ENCODE assay signal across 32 cellular contexts in genomic region chr1:233085566-233085965, GRCh38.
DNase-seq lines count a peak whose midpoint lies in the region; ATAC-seq and TF ChIP-seq lines count a peak whose summit lies in the region.
"Had no signal": no experiment of that assay in that cellular context is flagged by ENCODE, and none has a peak within 500 bp of the region (broad histone marks: within the 10 kb centered on the region; RNA-seq: fewer than 3 reads in every experiment).

No MANE protein-coding gene starts in this region.

- TF ChIP-seq POLR2A in vagina (IDR thresholded peaks at IDR 0.05): no peak

- DNase-seq in Daoy (ENCODE audit: low read depth): peak; percentile 46
- DNase-seq in HT1080 (ENCODE audit: low read depth): peak; percentile 46
- peak; percentile 6 for DNase-seq in T1000 (lab: John Stamatoyannopoulos, UW)
- DNase-seq in foreskin keratinocyte: peak; percentile 44 to 78
- no peak for DNase-seq in SHP77 (lab: John Stamatoyannopoulos, UW)
- DNase-seq in endodermal cell: no peak
- DNase-seq in activated T-cell treated with anti-CD3 and anti-CD28 coated beads, Interleukin-2, amount 50 U/mL, for 72 hours: no peak
- no peak for DNase-seq in vagina (ENCODE audit: extremely low spot score in 2 of 2)
- DNase-seq: activated CD4-positive, alpha-beta T cell treated with anti-CD3 and anti-CD28 coated beads for 48 hours; activated gamma-delta T cell; activated naive CD8-positive, alpha-beta T cell treated with anti-CD3 and anti-CD28 coated beads, Interleukin-2, amount 10 ng/mL, durations not matched to agents 7 days and 5 days; CD4-positive, alpha-beta T cell; dermis blood vessel endothelial cell; hippocampal formation; left cardiac atrium; NCI-H1436; NCI-H2081; NCI-H526; NK-92 treated with Interleukin-12 subunit alpha and Interleukin-12 subunit beta, amount 100 ng/mL, for 24 hours; ovary; retina; SJCRH30; stimulated activated naive CD4-positive, alpha-beta T cell; SW 1271; upper lobe of right lung had no signal

- peaks cover 35% of the 10 kb centered on the region for H3K36me3 Mint-ChIP-seq in endodermal cell (ENCODE audit: low read depth)
- peaks cover 3 to 12% of the 10 kb centered on the region in 2 donors for H3K36me3 Mint-ChIP-seq in activated T-cell treated with anti-CD3 and anti-CD28 coated beads, Interleukin-2, amount 50 U/mL, for 72 hours (ENCODE audit: insufficient read depth in 2 of 2)

- H3K4me3 ChIP-seq in endodermal cell (ENCODE audit: low read length): no peak overlapping the region
- H3K4me3 ChIP-seq in vagina: no peak overlapping the region
- H3K4me3 ChIP-seq: A549, GM12878, lung, ovary, SJCRH30, skin epidermis, upper lobe of right lung had no signal

- H3K27ac Mint-ChIP-seq in endodermal cell: no peak overlapping the region
- no peak overlapping the region for H3K27ac Mint-ChIP-seq in activated T-cell treated with anti-CD3 and anti-CD28 coated beads, Interleukin-2, amount 50 U/mL, for 72 hours
- H3K27ac Mint-ChIP-seq: activated naive CD8-positive, alpha-beta T cell treated with anti-CD3 and anti-CD28 coated beads, Interleukin-2, amount 10 ng/mL, durations not matched to agents 7 days and 5 days; CD4-positive, alpha-beta T cell had no signal

- H3K27ac ChIP-seq in foreskin keratinocyte: peak overlapping the region; percentile 22
- H3K27ac ChIP-seq in endodermal cell (ENCODE audit: low read depth, low read length): no peak overlapping the region
- no peak overlapping the region for H3K27ac ChIP-seq in vagina
- H3K27ac ChIP-seq: KMS-11, ovary, SJCRH30, upper lobe of right lung had no signal

- no peaks in the 10 kb centered on the region for H3K9me3 ChIP-seq in endodermal cell (ENCODE audit: control insufficient read depth, low read length)
- H3K9me3 ChIP-seq in vagina: no peaks in the 10 kb centered on the region
- H3K9me3 ChIP-seq: A549, ovary, SJCRH30, upper lobe of right lung had no signal

- no peaks in the 10 kb centered on the region for H3K36me3 ChIP-seq in endodermal cell (ENCODE audit: control insufficient read depth, insufficient read depth, low read length)
- no peaks in the 10 kb centered on the region for H3K36me3 ChIP-seq in vagina
- H3K36me3 ChIP-seq: ovary, SJCRH30, upper lobe of right lung had no signal

- ATAC-seq in foreskin keratinocyte: peak; percentile 95
- ATAC-seq in activated T-cell treated with anti-CD3 and anti-CD28 coated beads, Interleukin-2, amount 50 U/mL, for 72 hours (replicated peaks in 1 of 2): no peak
- ATAC-seq: A549, GM12878, left cardiac atrium, upper lobe of right lung had no signal

- H3K27me3 Mint-ChIP-seq in endodermal cell (ENCODE audit: insufficient read depth): no peaks in the 10 kb centered on the region
- H3K27me3 Mint-ChIP-seq in activated T-cell treated with anti-CD3 and anti-CD28 coated beads, Interleukin-2, amount 50 U/mL, for 72 hours (ENCODE audit: low read depth): no peaks in the 10 kb centered on the region
- H3K27me3 Mint-ChIP-seq: activated naive CD8-positive, alpha-beta T cell treated with anti-CD3 and anti-CD28 coated beads, Interleukin-2, amount 10 ng/mL, durations not matched to agents 7 days and 5 days; CD4-positive, alpha-beta T cell; central memory CD8-positive, alpha-beta T cell had no signal

- peaks cover 8% of the 10 kb centered on the region for H3K4me1 Mint-ChIP-seq in endodermal cell
- no peaks in the 10 kb centered on the region for H3K4me1 Mint-ChIP-seq in activated T-cell treated with anti-CD3 and anti-CD28 coated beads, Interleukin-2, amount 50 U/mL, for 72 hours (ENCODE audit: low read depth)
- H3K4me1 Mint-ChIP-seq: activated naive CD8-positive, alpha-beta T cell treated with anti-CD3 and anti-CD28 coated beads, Interleukin-2, amount 10 ng/mL, durations not matched to agents 7 days and 5 days; central memory CD8-positive, alpha-beta T cell had no signal

- H3K4me1 ChIP-seq in foreskin keratinocyte (peaks cover 24% of the 10 kb centered on the region), endodermal cell (ENCODE audit: control insufficient read depth, insufficient read depth, low read length) (no peaks in the 10 kb centered on the region), vagina (peaks cover 14% of the 10 kb centered on the region)
- H3K4me1 ChIP-seq: upper lobe of right lung had no signal

- TF ChIP-seq CTCF in foreskin keratinocyte (conservative IDR thresholded peaks at IDR 0.05) (no peak), endodermal cell (conservative IDR thresholded peaks at IDR 0.05) (no peak), vagina (IDR thresholded peaks at IDR 0.05) (no peak)

- H3K4me3 Mint-ChIP-seq in endodermal cell: no peak overlapping the region
- H3K4me3 Mint-ChIP-seq in activated T-cell treated with anti-CD3 and anti-CD28 coated beads, Interleukin-2, amount 50 U/mL, for 72 hours: no peak overlapping the region
- H3K4me3 Mint-ChIP-seq: activated naive CD8-positive, alpha-beta T cell treated with anti-CD3 and anti-CD28 coated beads, Interleukin-2, amount 10 ng/mL, durations not matched to agents 7 days and 5 days; CD4-positive, alpha-beta T cell; central memory CD8-positive, alpha-beta T cell; neural crest cell had no signal

- intact Hi-C loops in vagina (cut with DNase I): no loop called here

- no peaks in the 10 kb centered on the region for H3K9me3 Mint-ChIP-seq in endodermal cell
- no peaks in the 10 kb centered on the region for H3K9me3 Mint-ChIP-seq in activated T-cell treated with anti-CD3 and anti-CD28 coated beads, Interleukin-2, amount 50 U/mL, for 72 hours
- H3K9me3 Mint-ChIP-seq: CD4-positive, alpha-beta T cell; central memory CD8-positive, alpha-beta T cell; neural crest cell had no signal

- no peak overlapping the region for H3K9ac ChIP-seq in endodermal cell (ENCODE audit: extremely low read depth, low read length, poor library complexity, severe bottlenecking)
- H3K9ac ChIP-seq: KMS-11 had no signal

- 80 to 89% methylated on average over 1 to 3 of the region's 3 CpGs for WGBS in endodermal cell (ENCODE audit: insufficient coverage in 1 of 2, insufficient read length in 1 of 2), 2 experiments

- H3K27me3 ChIP-seq in foreskin keratinocyte: no peaks in the 10 kb centered on the region
- no peaks in the 10 kb centered on the region for H3K27me3 ChIP-seq in endodermal cell (ENCODE audit: control insufficient read depth, insufficient read depth, low read length, poor library complexity, severe bottlenecking)
- no peaks in the 10 kb centered on the region for H3K27me3 ChIP-seq in vagina
- H3K27me3 ChIP-seq: ovary, SJCRH30, upper lobe of right lung had no signal

Comparison
In these comparisons a context has a peak if more than half of its experiments do, and no peak if none do; other contexts are left out.
1. DNase-seq: peak in Daoy (single experiment), HT1080 (single experiment), T1000 (single experiment) and foreskin keratinocyte (2 of 2); none in SHP77 (0 of 2), endodermal cell (single experiment), activated T-cell treated with anti-CD3 and anti-CD28 coated beads, Interleukin-2, amount 50 U/mL, for 72 hours (0 of 2) and vagina (0 of 2).